ENCODE assay signal across 9 cellular contexts in the genomic region with DNA sequence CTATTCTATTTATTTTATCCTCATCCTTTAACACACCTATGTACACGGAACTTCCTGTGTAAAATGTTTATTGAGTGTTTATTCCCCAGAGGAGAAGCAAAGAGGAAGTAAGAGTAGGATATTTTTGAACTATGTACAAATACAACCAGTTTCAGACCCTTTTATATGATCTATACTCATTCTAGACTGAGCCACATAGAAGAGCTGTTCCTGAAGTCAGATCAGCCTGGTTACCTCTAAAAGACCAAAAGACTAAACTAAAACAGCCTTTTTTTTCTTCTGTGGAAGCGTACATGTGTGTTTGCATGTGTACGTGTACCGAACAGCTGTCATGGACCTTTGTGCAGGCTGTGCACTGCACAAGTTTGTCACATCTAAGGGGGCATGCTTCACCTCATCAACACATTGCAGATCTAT.
A peak's percentile ranks its signal among the peaks of the same experiment; 100 is the strongest.
DNase-seq lines count a peak whose midpoint lies in the region; ATAC-seq, FAIRE-seq and TF ChIP-seq lines count a peak whose summit lies in the region.
"Had no signal": no experiment of that assay in that cellular context is flagged by ENCODE, and none has a peak within 500 bp of the region (broad histone marks: within the 10 kb centered on the region; RNA-seq: fewer than 3 reads in every experiment).

No MANE protein-coding gene starts in this region.

- no peak overlapping the region for H3K4me2 ChIP-seq in HepG2 (ENCODE audit: low read depth, low read length)
- no peak overlapping the region for H3K4me2 ChIP-seq in trophoblast cell (ENCODE audit: low read length)

- DNase-seq in HepG2 (ENCODE audit: low spot score), result no peak
- DNase-seq in right lobe of liver, result no peak
- no peak for DNase-seq in type B pancreatic cell (ENCODE audit: extremely low spot score, unreplicated experiment)
- DNase-seq in COR-L47 (lab: John Stamatoyannopoulos, UW), result no peak
- no peak for DNase-seq in trophoblast cell
- no peak for DNase-seq in foreskin melanocyte
- DNase-seq: NCI-H1694 treated with DMSO at 0.1 percent for 48 hours had no signal

- H3K4me1 Mint-ChIP-seq in IgD-negative memory B cell (peaks cover 43 to 50% (median 49%) of the 10 kb centered on the region in 3 donors), type B pancreatic cell (ENCODE audit: unreplicated experiment) (peaks cover 7% of the 10 kb centered on the region)

- BruUV-seq in HepG2 (replicated peaks; lab: Mats Ljungman, UMichigan), result no TSS peak

- H4K91ac ChIP-seq in trophoblast cell (ENCODE audit: low read depth, low read length), result no peak overlapping the region

- H3K4me3 Mint-ChIP-seq in IgD-negative memory B cell, result peak overlapping the region; percentile 76 to 92 (median 84)
- peak overlapping the region; percentile 66 for H3K4me3 Mint-ChIP-seq in type B pancreatic cell

- no peaks in the 10 kb centered on the region for H3K79me1 ChIP-seq in trophoblast cell (ENCODE audit: low read length)

- POLR2A ChIA-PET in HepG2 (lab: Yijun Ruan, JAX), result no interaction called here

- TF ChIP-seq EP300 in HepG2 (IDR thresholded peaks at IDR 0.05; ENCODE audit: low read depth in 2 of 2, low read length in 2 of 2), result no peak
- no peak for TF ChIP-seq EP300 in HepG2 (CRISPR knock-in tag; IDR thresholded peaks at IDR 0.05; ENCODE audit: borderline replicate concordance)

- no peak overlapping the region for H3K18ac ChIP-seq in trophoblast cell (ENCODE audit: low read length)

- H3K9me3 ChIP-seq in HepG2 (ENCODE audit: low read length), result no peaks in the 10 kb centered on the region
- H3K9me3 ChIP-seq in right lobe of liver, result no peaks in the 10 kb centered on the region
- H3K9me3 ChIP-seq in trophoblast cell (ENCODE audit: insufficient read depth, low read depth, low read length), result no peaks in the 10 kb centered on the region

- no peak overlapping the region for H4K12ac ChIP-seq in trophoblast cell (ENCODE audit: low read depth, low read length)

- peaks cover 43% of the 10 kb centered on the region for H3K4me1 ChIP-seq in HepG2 (ENCODE audit: insufficient read depth, low read length)
- no peaks in the 10 kb centered on the region for H3K4me1 ChIP-seq in right lobe of liver
- H3K4me1 ChIP-seq in trophoblast cell (ENCODE audit: control insufficient read depth in 1 of 2, insufficient read depth in 2 of 2, low read length in 2 of 2), result no peaks in the 10 kb centered on the region

- no peaks in the 10 kb centered on the region for H4K20me1 ChIP-seq in HepG2 (ENCODE audit: insufficient read depth, low read length)

- no peak overlapping the region for H4K8ac ChIP-seq in trophoblast cell (ENCODE audit: low read depth, low read length)

- H3K27me3 Mint-ChIP-seq in IgD-negative memory B cell (no peaks in the 10 kb centered on the region), type B pancreatic cell (no peaks in the 10 kb centered on the region)

- H3K36me3 Mint-ChIP-seq in IgD-negative memory B cell (no peaks in the 10 kb centered on the region), type B pancreatic cell (no peaks in the 10 kb centered on the region)

- no peaks in the 10 kb centered on the region for H3K79me2 ChIP-seq in HepG2 (ENCODE audit: insufficient read depth, low read length)
- H3K79me2 ChIP-seq in trophoblast cell (ENCODE audit: control insufficient read depth, insufficient read depth, low read length, poor library complexity), result no peaks in the 10 kb centered on the region

- WGBS in HepG2 (ENCODE audit: low lambda C conversion rate), result 60% methylated on average over 4 of the region's 4 CpGs
- WGBS in right lobe of liver (ENCODE audit: insufficient coverage, low coverage, low lambda C conversion rate, missing lambda C conversion rate), result 77% methylated on average over 4 of the region's 4 CpGs
- WGBS in trophoblast cell (ENCODE audit: extremely low coverage, insufficient coverage, insufficient read length), result no CpG with 5 or more reads among the region's 4 CpGs

- no peak overlapping the region for H3K14ac ChIP-seq in trophoblast cell (ENCODE audit: low read length)

- H3K27ac Mint-ChIP-seq in IgD-negative memory B cell (peak overlapping the region; percentile 34 to 95 (median 92)), type B pancreatic cell (no peak overlapping the region)

- in situ Hi-C loops in HepG2 (cut with HindIII; ENCODE audit: extremely low pct_ligation_motif_present, low pct_unique_long_range_greater_than_20kb), result no loop called here

- intact Hi-C loops in HepG2 (cut with micrococcal nuclease; ENCODE audit: unreplicated experiment) (no loop called here), right lobe of liver (cut with DNase I) (no loop called here)

- H3K36me3 ChIP-seq in HepG2 (replicated peaks in 1 of 2; ENCODE audit: control insufficient read depth in 1 of 2, insufficient read depth in 2 of 2, low read length in 2 of 2) (no peaks in the 10 kb centered on the region), right lobe of liver (no peaks in the 10 kb centered on the region), trophoblast cell (ENCODE audit: control insufficient read depth in 1 of 2, insufficient read depth in 2 of 2, low read length in 2 of 2) (no peaks in the 10 kb centered on the region)

- H2BK5ac ChIP-seq in trophoblast cell (ENCODE audit: low read depth, low read length, poor library complexity), result no peak overlapping the region

- H3K27ac ChIP-seq in HepG2 (ENCODE audit: extremely low read length, insufficient read depth, low read length) (no peak overlapping the region), right lobe of liver (no peak overlapping the region), trophoblast cell (ENCODE audit: low read depth, low read length) (no peak overlapping the region)

- H3K23ac ChIP-seq in trophoblast cell (ENCODE audit: low read length), result no peak overlapping the region

- TF ChIP-seq CTCF in HepG2 (CRISPR knock-in tag; IDR thresholded peaks at IDR 0.05) (no peak), right lobe of liver (IDR thresholded peaks at IDR 0.05) (no peak), type B pancreatic cell (conservative IDR thresholded peaks at IDR 0.05) (no peak)

- H3K4me3 ChIP-seq in HepG2 (replicated peaks in 1 of 3; ENCODE audit: insufficient read depth in 1 of 3, low read depth in 2 of 3, low read length in 3 of 3) (no peak overlapping the region), right lobe of liver (no peak overlapping the region), trophoblast cell (ENCODE audit: low read depth, low read length) (no peak overlapping the region)

- no peaks in the 10 kb centered on the region for H3K9me3 Mint-ChIP-seq in IgD-negative memory B cell
- no peaks in the 10 kb centered on the region for H3K9me3 Mint-ChIP-seq in type B pancreatic cell

- no peak overlapping the region for H2BK12ac ChIP-seq in trophoblast cell (ENCODE audit: low read length)

- TF ChIP-seq RAD21 in HepG2 (CRISPR knock-in tag; IDR thresholded peaks at IDR 0.05), result no peak

- H2BK120ac ChIP-seq in trophoblast cell (ENCODE audit: insufficient read depth, low read length, poor library complexity), result no peak overlapping the region

- no peak for FAIRE-seq in HepG2 (lab: Jason Lieb, UNC)

- no peak overlapping the region for H2AK5ac ChIP-seq in trophoblast cell (ENCODE audit: low read length)

- ATAC-seq in HepG2 (no peak), right lobe of liver (no peak), HG02840 (IDR thresholded peaks at IDR 0.05; ENCODE audit: low FRiP score, unreplicated experiment) (peak; percentile 72)

- no peak overlapping the region for H2AFZ ChIP-seq in HepG2 (ENCODE audit: low read length)
- H2AFZ ChIP-seq in trophoblast cell (ENCODE audit: insufficient read depth, low read length, poor library complexity), result no peak overlapping the region

- CTCF ChIA-PET in HepG2 (lab: Yijun Ruan, JAX; ENCODE audit: low intra/inter-chr PET ratio, low total read pairs), result no interaction called here

- H3K4ac ChIP-seq in trophoblast cell (ENCODE audit: low read depth, low read length), result no peak overlapping the region

- TF ChIP-seq POLR2A in HepG2 (IDR thresholded peaks at IDR 0.05; ENCODE audit: insufficient read depth in 1 of 2, low read depth in 2 of 2, low read length in 2 of 2) (no peak), right lobe of liver (IDR thresholded peaks at IDR 0.05) (no peak)

- no peak overlapping the region for H3K9ac ChIP-seq in HepG2 (ENCODE audit: insufficient read depth, low read depth, low read length)
- no peak overlapping the region for H3K9ac ChIP-seq in trophoblast cell (ENCODE audit: low read length)

- H3K27me3 ChIP-seq in HepG2 (ENCODE audit: control insufficient read depth in 1 of 2, insufficient read depth in 2 of 2, low read length in 2 of 2), result no peaks in the 10 kb centered on the region
- no peaks in the 10 kb centered on the region for H3K27me3 ChIP-seq in right lobe of liver
- no peaks in the 10 kb centered on the region for H3K27me3 ChIP-seq in trophoblast cell (ENCODE audit: insufficient read depth, low read length)

TF ChIP-seq in HepG2, 621 proteins besides CTCF, POLR2A, EP300 and RAD21:
- TF ChIP-seq ZMYM3 (CRISPR knock-in tag; IDR thresholded peaks at IDR 0.05), result peak; percentile 44; the same call in 1 of the 2 replicates
- TF ChIP-seq SUZ12 (IDR thresholded peaks at IDR 0.05; ENCODE audit: low read depth, low read length), result no peak
